In the genomic region with DNA sequence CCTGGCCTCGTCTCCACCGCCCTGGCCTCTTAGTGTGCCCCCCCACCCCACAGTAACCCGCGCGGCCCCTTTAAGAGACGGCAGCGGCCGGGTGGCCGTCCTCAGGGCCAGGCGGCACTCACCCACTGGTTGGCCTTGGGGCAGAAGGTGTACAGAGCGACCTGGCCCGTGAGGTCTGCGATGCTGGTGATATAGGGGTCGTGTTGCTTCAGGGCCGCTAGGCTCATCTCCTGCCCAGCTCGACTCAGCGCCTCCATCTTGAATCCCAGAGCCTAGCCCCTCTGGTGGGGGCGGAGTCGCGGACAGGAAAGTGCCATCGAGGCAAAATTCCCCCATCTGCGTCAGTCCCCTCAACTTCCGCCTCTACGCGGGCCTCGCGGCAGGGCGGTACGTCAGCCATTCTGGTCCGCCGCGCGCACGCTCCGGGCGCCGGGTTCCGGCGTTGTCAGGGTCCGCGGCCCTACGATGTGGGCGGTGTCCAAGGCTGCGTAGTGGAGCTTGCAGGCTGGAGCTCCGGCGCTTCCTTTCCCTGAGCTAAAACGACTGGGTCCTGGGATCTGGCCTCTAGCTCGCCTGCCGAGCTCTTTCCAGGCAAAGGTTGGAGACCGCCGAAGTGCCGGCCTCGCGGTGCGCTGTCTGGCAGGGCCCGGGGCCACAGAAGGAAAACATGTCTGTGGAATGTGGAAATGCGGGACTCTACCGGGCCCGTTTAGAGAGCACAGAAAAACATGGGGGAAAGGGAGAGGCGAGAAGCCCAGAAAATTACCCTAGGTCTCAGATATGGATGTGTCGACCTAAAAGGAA, we compare ENCODE assay signal across 8 cellular contexts. TPM values are rescaled to one million over a fixed set of nuclear protein-coding genes. Genes with fewer than 3 reads are reported as not detected.
A peak's percentile ranks its signal among the peaks of the same experiment; 100 is the strongest.
DNase-seq lines count a peak whose midpoint lies in the region; ATAC-seq, FAIRE-seq and TF ChIP-seq lines count a peak whose summit lies in the region.

A gene (minus strand): TSS at position 283 of the 804 bp plus-strand sequence. CDS start 26 bp downstream, at position 257.

- H3K27me3 Mint-ChIP-seq in progenitor cell of endocrine pancreas, result no peaks in the 10 kb centered on the region

- ATAC-seq in HG02840 (IDR thresholded peaks at IDR 0.05; ENCODE audit: low FRiP score, unreplicated experiment) (peak; percentile 97), left cardiac atrium (peak; percentile 99)

- no peaks in the 10 kb centered on the region for H3K9me3 Mint-ChIP-seq in progenitor cell of endocrine pancreas (ENCODE audit: low read depth)

- DNase-seq in GM12892 (ENCODE audit: insufficient read length) (peak; percentile 90), NCI-H1436 treated with DMSO at 0.1 percent for 48 hours (lab: John Stamatoyannopoulos, UW) (peak; percentile 35), amniotic stem cell (lab: John Stamatoyannopoulos, UW) (peak; percentile 93), left cardiac atrium (peak; percentile 96), progenitor cell of endocrine pancreas (ENCODE audit: low spot score, unreplicated experiment) (peak; percentile 93), ureter (ENCODE audit: low spot score) (peak; percentile 97)

- H3K27ac Mint-ChIP-seq in progenitor cell of endocrine pancreas, result peak within 1 kb of the TSS; percentile 99

- intact Hi-C loops in T-helper 1 cell treated with Interleukin-12 subunit alpha and Interleukin-12 subunit beta and Interleukin-4 antibody, amounts not matched to agents 30 ng/mL and 1 ng/mL, for 36 hours (cut with micrococcal nuclease), result loop anchor here (1.0 to 10.0 kb wide), 14 partner anchors 48 to 1955 kb away; a partner anchor contains a TSS
- intact Hi-C loops in left cardiac atrium (cut with DNase I), result no loop called here

- H3K4me3 Mint-ChIP-seq in progenitor cell of endocrine pancreas (ENCODE audit: low read depth), result peak within 1 kb of the TSS; percentile 99

- H3K4me1 Mint-ChIP-seq in progenitor cell of endocrine pancreas (ENCODE audit: low read depth), result peaks cover 21% of the 10 kb centered on the region

- H3K36me3 Mint-ChIP-seq in progenitor cell of endocrine pancreas (ENCODE audit: insufficient read depth), result peaks cover 6% of the 10 kb centered on the region

- peak; percentile 99 for FAIRE-seq in GM12892 (lab: Jason Lieb, UNC)

- TF ChIP-seq CTCF in progenitor cell of endocrine pancreas (IDR thresholded peaks at IDR 0.05; ENCODE audit: unreplicated experiment), result no peak

- peak; percentile 96 for TF ChIP-seq POLR2A in GM12892 (IDR thresholded peaks at IDR 0.05; ENCODE audit: low read depth, low read length)

RNA-seq across cellular contexts. Expression of the gene that starts here (rescaled TPM):
- 10.7 TPM for polyA plus RNA-seq in GM12892 (2012; ENCODE audit: missing spikeins)
- 37.3 and 40.1 TPM in 2 replicates for total RNA-seq in T-helper 1 cell treated with Interleukin-12 subunit alpha and Interleukin-12 subunit beta and Interleukin-4 antibody, amounts not matched to agents 30 ng/mL and 1 ng/mL, for 36 hours
- total RNA-seq in left cardiac atrium (10 to 100 TPM; 17.4 to 21.3 TPM), progenitor cell of endocrine pancreas (33.8 and 38.3 TPM in 2 replicates), ureter (31.7 TPM)

Comparison
In these comparisons a context has a peak if more than half of its experiments do, and no peak if none do; other contexts are left out.
1. Peak in every context shown above with its lines: DNase-seq and ATAC-seq.
2. DNase-seq: peak in every context shown above with its lines; median percentile 97 in ureter; 96 in left cardiac atrium; 93 in amniotic stem cell; 93 in progenitor cell of endocrine pancreas; 90 in GM12892; 35 in NCI-H1436 treated with DMSO at 0.1 percent for 48 hours.